ENCODE assay signal across 8 cellular contexts in the genomic region with DNA sequence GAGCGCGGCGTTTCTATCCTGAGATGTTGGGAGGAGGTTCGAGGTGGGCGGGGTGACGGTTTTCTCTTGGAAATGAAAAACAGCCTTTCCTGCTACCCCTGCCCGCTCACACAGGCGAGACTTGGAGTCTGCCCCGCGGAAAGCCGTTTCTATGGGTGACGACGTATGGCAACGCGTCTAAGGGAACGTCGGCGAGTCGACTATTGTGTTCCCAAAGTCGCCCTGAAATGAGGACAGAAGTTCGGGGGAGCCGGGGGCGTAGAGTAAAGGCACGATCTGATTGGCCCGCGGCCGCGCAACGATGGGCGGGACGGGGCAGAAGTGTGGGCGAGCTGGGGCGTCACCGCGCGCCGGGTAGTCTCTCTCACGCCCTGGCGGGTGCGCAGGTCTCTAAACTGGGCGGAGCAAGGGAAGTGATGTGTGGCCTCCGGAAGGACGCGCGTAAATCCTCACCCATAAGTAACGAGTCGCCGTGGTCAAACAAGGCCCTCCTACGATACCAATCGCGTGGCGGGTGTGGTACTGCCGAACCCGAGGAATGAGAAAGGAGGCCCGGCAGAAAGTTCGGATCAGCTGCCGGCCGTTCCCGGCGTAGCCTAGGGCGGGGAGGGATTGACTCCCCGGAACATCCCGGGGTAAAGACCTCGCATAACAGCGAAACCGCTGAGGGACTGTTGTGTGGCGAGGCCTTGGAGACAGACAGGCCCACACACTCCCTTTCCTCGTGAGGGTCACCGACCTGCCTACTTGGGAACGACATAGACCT.
DNase-seq lines count a peak whose midpoint lies in the region; ATAC-seq and TF ChIP-seq lines count a peak whose summit lies in the region.

No MANE protein-coding gene starts in this region.

- H3K27ac ChIP-seq in VCaP (peak overlapping the region; percentile 92), breast epithelium (peak overlapping the region; percentile 99), skeletal muscle tissue (ENCODE audit: low read depth, low read length) (peak overlapping the region; percentile 98)

- H3K36me3 ChIP-seq in breast epithelium: no peaks in the 10 kb centered on the region
- no peaks in the 10 kb centered on the region for H3K36me3 ChIP-seq in skeletal muscle tissue (ENCODE audit: control insufficient read depth in 3 of 3, insufficient read depth in 3 of 3, low read length in 3 of 3)

- no peaks in the 10 kb centered on the region for H3K9me3 ChIP-seq in breast epithelium
- H3K9me3 ChIP-seq in iPS-18c (ENCODE audit: control insufficient read depth, insufficient read depth, low read length): no peaks in the 10 kb centered on the region
- H3K9me3 ChIP-seq in skeletal muscle tissue (ENCODE audit: control insufficient read depth in 3 of 3, low read length in 3 of 3): no peaks in the 10 kb centered on the region

- peak overlapping the region; percentile 97 to 99 (median 98) for H3K9ac ChIP-seq in skeletal muscle tissue (ENCODE audit: low read depth in 1 of 3, low read length in 3 of 3)

- DNase-seq in AG04449 (ENCODE audit: low read depth, low spot score): peak; percentile 96
- peak; percentile 90 for DNase-seq in NCI-H2196 (lab: John Stamatoyannopoulos, UW; ENCODE audit: unreplicated experiment)
- peak; percentile 97 to 98 for DNase-seq in breast epithelium (ENCODE audit: low spot score in 2 of 2)

- H3K27me3 ChIP-seq in breast epithelium: no peaks in the 10 kb centered on the region
- H3K27me3 ChIP-seq in skeletal muscle tissue (ENCODE audit: control insufficient read depth in 3 of 3, insufficient read depth in 3 of 3, low read length in 3 of 3): no peaks in the 10 kb centered on the region

- CTCF ChIA-PET in AG04449 (lab: Yijun Ruan, JAX): no interaction called here

- TF ChIP-seq CTCF in AG04449 (IDR thresholded peaks at IDR 0.05; ENCODE audit: insufficient read depth, low read length, missing control alignments) (no peak), VCaP (conservative IDR thresholded peaks at IDR 0.05) (0 out of 2 replicates have a peak, but pooled peaks have one; percentile 11), breast epithelium (IDR thresholded peaks at IDR 0.05) (no peak)

- TF ChIP-seq POLR2A in breast epithelium (IDR thresholded peaks at IDR 0.05): peak; percentile 84

- H3K4me3 ChIP-seq in AG04449 (ENCODE audit: low read depth, low read length): peak overlapping the region; percentile 90
- H3K4me3 ChIP-seq in breast epithelium: peak overlapping the region; percentile 63 to 74 (median 69)
- peak overlapping the region; percentile 79 for H3K4me3 ChIP-seq in iPS-18c (ENCODE audit: insufficient read depth, low read depth, low read length)
- peak overlapping the region; percentile 87 to 93 (median 90) for H3K4me3 ChIP-seq in skeletal muscle tissue (ENCODE audit: low read length in 3 of 3)

- POLR2A ChIA-PET in AG04449 (lab: Yijun Ruan, JAX): interaction anchor here (0.6 to 1.0 kb wide), 5 partner anchors 12 to 377 kb away, joined by 3 read pairs; partner anchors contain the start of gene XPO1

- peak; percentile 96 for ATAC-seq in GM18873 (IDR thresholded peaks at IDR 0.05; ENCODE audit: low FRiP score, unreplicated experiment)
- ATAC-seq in HG03135 (IDR thresholded peaks at IDR 0.05; ENCODE audit: unreplicated experiment): peak; percentile 98

- intact Hi-C loops in breast epithelium (cut with DNase I; ENCODE audit: low total_unique reads): no loop called here

- H3K4me1 ChIP-seq in breast epithelium (no peaks in the 10 kb centered on the region), skeletal muscle tissue (ENCODE audit: control insufficient read depth in 3 of 3, insufficient read depth in 3 of 3, low read length in 3 of 3) (peaks cover 0 to 3% (median 3%) of the 10 kb centered on the region in 3 donors)

Comparison
In these comparisons a context has a peak if more than half of its experiments do, and no peak if none do; other contexts are left out.
1. Peak in every context shown above with its lines: DNase-seq, ATAC-seq, H3K4me3 ChIP-seq and H3K27ac ChIP-seq.